ENCODE assay signal across 1 cellular context in genomic region chr20:32581839-32582658, GRCh38.
A peak's percentile ranks its signal among the peaks of the same experiment; 100 is the strongest.
TF ChIP-seq lines count a peak whose summit lies in the region.

No MANE protein-coding gene starts in this region.

TF ChIP-seq in HepG2, 621 proteins besides CTCF, POLR2A, EP300 and RAD21 (continued from another document and continues in another):
- no peak for TF ChIP-seq ZFP37 (CRISPR knock-in tag; IDR thresholded peaks at IDR 0.05; ENCODE audit: borderline replicate concordance)
- TF ChIP-seq RXRA (CRISPR knock-in tag; IDR thresholded peaks at IDR 0.05), result no peak
- TF ChIP-seq SMARCE1 (IDR thresholded peaks at IDR 0.05; ENCODE audit: borderline replicate concordance), result no peak
- 0 out of 2 replicates have a peak, but pooled peaks have one; percentile 30 for TF ChIP-seq TAF1 (CRISPR knock-in tag; IDR thresholded peaks at IDR 0.05)
- TF ChIP-seq ZNF839 (CRISPR knock-in tag; IDR thresholded peaks at IDR 0.05; ENCODE audit: borderline replicate concordance), result no peak
- peak; percentile 97 for TF ChIP-seq ZNF569 (CRISPR knock-in tag; IDR thresholded peaks at IDR 0.05; ENCODE audit: borderline replicate concordance)
- TF ChIP-seq ZNF598 (CRISPR knock-in tag; IDR thresholded peaks at IDR 0.05; ENCODE audit: borderline replicate concordance), result peak; percentile 89
- no peak for TF ChIP-seq FUBP1 (CRISPR knock-in tag; IDR thresholded peaks at IDR 0.05; ENCODE audit: borderline replicate concordance)
- peak; percentile 37 for TF ChIP-seq PATZ1 (CRISPR knock-in tag; IDR thresholded peaks at IDR 0.05)
- TF ChIP-seq ZNF891 (CRISPR knock-in tag; IDR thresholded peaks at IDR 0.05), result no peak
- no peak for TF ChIP-seq CC2D1A (CRISPR knock-in tag; IDR thresholded peaks at IDR 0.05)
- TF ChIP-seq TOE1 (CRISPR knock-in tag; IDR thresholded peaks at IDR 0.05), result 0 out of 2 replicates have a peak, but pooled peaks have one; percentile 50
- TF ChIP-seq ZNF709 (CRISPR knock-in tag; IDR thresholded peaks at IDR 0.05), result no peak; the same call in none of the 2 replicates
- TF ChIP-seq ZNF367 (CRISPR knock-in tag; IDR thresholded peaks at IDR 0.05; ENCODE audit: borderline replicate concordance), result no peak
- TF ChIP-seq ZNF777 (CRISPR knock-in tag; IDR thresholded peaks at IDR 0.05), result peak; percentile 96
- TF ChIP-seq PTBP1 (IDR thresholded peaks at IDR 0.05; ENCODE audit: low read depth, low read length, poor library complexity, severe bottlenecking), result peak; percentile 59
- TF ChIP-seq ZNF589 (CRISPR knock-in tag; conservative IDR thresholded peaks at IDR 0.05), result 0 out of 2 replicates have a peak, but pooled peaks have one; percentile 38
- no peak; the same call in 1 of the 2 replicates for TF ChIP-seq ZNF30 (CRISPR knock-in tag; IDR thresholded peaks at IDR 0.05)
- no peak for TF ChIP-seq MTF1 (CRISPR knock-in tag; IDR thresholded peaks at IDR 0.05)
- peak; percentile 42 for TF ChIP-seq SAP130 (CRISPR knock-in tag; IDR thresholded peaks at IDR 0.05; ENCODE audit: low read depth)
- no peak for TF ChIP-seq CSRNP2 (CRISPR knock-in tag; conservative IDR thresholded peaks at IDR 0.05; ENCODE audit: low read depth)
- no peak; the same call in none of the 2 replicates for TF ChIP-seq ZNF607 (CRISPR knock-in tag; IDR thresholded peaks at IDR 0.05; ENCODE audit: borderline replicate concordance)
- TF ChIP-seq CAMTA2 (CRISPR knock-in tag; IDR thresholded peaks at IDR 0.05; ENCODE audit: borderline replicate concordance), result no peak
- no peak for TF ChIP-seq FOXJ3 (CRISPR knock-in tag; IDR thresholded peaks at IDR 0.05; ENCODE audit: borderline replicate concordance)
- peak; percentile 69; the same call in 1 of the 2 replicates for TF ChIP-seq ZBTB38 (CRISPR knock-in tag; IDR thresholded peaks at IDR 0.05)
- no peak for TF ChIP-seq ATF7 (IDR thresholded peaks at IDR 0.05)
- no peak; the same call in 1 of the 2 replicates for TF ChIP-seq ATF7 (CRISPR knock-in tag; IDR thresholded peaks at IDR 0.05)
- no peak for TF ChIP-seq NFIB (CRISPR knock-in tag; IDR thresholded peaks at IDR 0.05; ENCODE audit: borderline replicate concordance)
- peak; percentile 14 to 58; a peak in 2 of 4 replicates for TF ChIP-seq HMGXB4 (CRISPR knock-in tag; IDR thresholded peaks at IDR 0.05; ENCODE audit: borderline replicate concordance in 1 of 2, low read depth in 1 of 2)
- TF ChIP-seq ZNF34 (CRISPR knock-in tag; IDR thresholded peaks at IDR 0.05; ENCODE audit: borderline replicate concordance), result no peak
- TF ChIP-seq ZNF383 (CRISPR knock-in tag; IDR thresholded peaks at IDR 0.05; ENCODE audit: borderline replicate concordance), result peak; percentile 68; the same call in 1 of the 2 replicates
- TF ChIP-seq IKZF5 (CRISPR knock-in tag; IDR thresholded peaks at IDR 0.05), result 0 out of 2 replicates have a peak, but pooled peaks have one; percentile 40
- peak; percentile 77 for TF ChIP-seq ZNF563 (CRISPR knock-in tag; IDR thresholded peaks at IDR 0.05)
- TF ChIP-seq ARNTL (CRISPR knock-in tag; IDR thresholded peaks at IDR 0.05), result peak; percentile 24
- TF ChIP-seq KDM6A (CRISPR knock-in tag; IDR thresholded peaks at IDR 0.05; ENCODE audit: low read depth), result no peak
- no peak; the same call in 1 of the 2 replicates for TF ChIP-seq NRL (CRISPR knock-in tag; IDR thresholded peaks at IDR 0.05; ENCODE audit: borderline replicate concordance)
- no peak for TF ChIP-seq ZNF460 (CRISPR knock-in tag; IDR thresholded peaks at IDR 0.05; ENCODE audit: borderline replicate concordance)
- peak; percentile 32; the same call in 1 of the 2 replicates for TF ChIP-seq ZNF768 (CRISPR knock-in tag; IDR thresholded peaks at IDR 0.05)
- TF ChIP-seq NFKB2 (CRISPR knock-in tag; IDR thresholded peaks at IDR 0.05; ENCODE audit: borderline replicate concordance), result 0 out of 2 replicates have a peak, but pooled peaks have one; percentile 20
- no peak for TF ChIP-seq ZBTB37 (CRISPR knock-in tag; IDR thresholded peaks at IDR 0.05)
- TF ChIP-seq BCL3 (CRISPR knock-in tag; IDR thresholded peaks at IDR 0.05), result peak; percentile 69; the same call in 1 of the 2 replicates
- TF ChIP-seq ZNF121 (CRISPR knock-in tag; IDR thresholded peaks at IDR 0.05), result 0 out of 2 replicates have a peak, but pooled peaks have one; percentile 45
- no peak for TF ChIP-seq ATM (IDR thresholded peaks at IDR 0.05; ENCODE audit: borderline replicate concordance)
- peak; percentile 41; the same call in 1 of the 2 replicates for TF ChIP-seq DMTF1 (CRISPR knock-in tag; IDR thresholded peaks at IDR 0.05)
- TF ChIP-seq ZBTB2 (CRISPR knock-in tag; IDR thresholded peaks at IDR 0.05; ENCODE audit: low read depth), result no peak
- TF ChIP-seq JARID2 (CRISPR knock-in tag; IDR thresholded peaks at IDR 0.05; ENCODE audit: insufficient replicate concordance), result peak; percentile 68
- TF ChIP-seq ZNF652 (CRISPR knock-in tag; IDR thresholded peaks at IDR 0.05; ENCODE audit: borderline replicate concordance, low read depth), result no peak
- no peak for TF ChIP-seq ZNF335 (CRISPR knock-in tag; IDR thresholded peaks at IDR 0.05)
- TF ChIP-seq YY1 (IDR thresholded peaks at IDR 0.05; ENCODE audit: insufficient read depth, insufficient replicate concordance, low read depth, low read length), result peak; percentile 27
- TF ChIP-seq SRY (CRISPR knock-in tag; IDR thresholded peaks at IDR 0.05), result peak; percentile 47; the same call in 1 of the 2 replicates
- TF ChIP-seq SIX4 (CRISPR knock-in tag; IDR thresholded peaks at IDR 0.05), result no peak
- TF ChIP-seq ZNF790 (CRISPR knock-in tag; IDR thresholded peaks at IDR 0.05; ENCODE audit: borderline replicate concordance), result no peak
